In the genomic region with DNA sequence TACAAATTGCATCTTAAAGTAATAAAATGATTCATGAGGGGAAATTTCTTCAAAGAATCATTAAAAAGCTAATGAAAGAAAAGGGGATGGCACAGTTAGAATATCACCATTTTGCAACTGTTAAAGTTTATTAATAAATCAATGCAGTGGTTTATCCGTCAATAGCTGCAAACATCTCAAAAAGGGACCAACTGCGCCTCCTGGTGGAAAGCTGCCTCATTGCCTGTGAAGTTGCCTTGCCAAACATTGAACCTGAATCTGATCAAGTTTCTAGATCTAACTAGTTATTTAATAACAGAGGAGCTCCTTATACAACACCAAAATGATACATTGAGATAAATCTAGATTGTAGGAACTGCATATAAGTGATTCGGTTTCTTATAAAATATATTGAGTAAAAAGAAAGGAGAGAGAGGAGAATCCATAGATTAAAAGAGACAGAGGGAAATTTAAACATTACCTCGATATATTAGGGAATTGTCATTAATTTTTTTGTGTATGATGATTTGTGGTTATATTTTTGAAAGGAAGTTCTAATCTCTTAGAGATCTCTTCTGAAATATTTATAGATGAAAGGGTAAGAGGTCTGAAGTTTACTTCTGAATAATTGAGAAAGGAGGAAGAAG, we compare ENCODE assay signal across 9 cellular contexts. TPM values are rescaled to one million over a fixed set of nuclear protein-coding genes. Genes with fewer than 3 reads are reported as not detected.
DNase-seq lines count a peak whose midpoint lies in the region; ATAC-seq and TF ChIP-seq lines count a peak whose summit lies in the region.
"Had no signal": no experiment of that assay in that cellular context is flagged by ENCODE, and none has a peak within 500 bp of the region (broad histone marks: within the 10 kb centered on the region; RNA-seq: fewer than 3 reads in every experiment).

No MANE protein-coding gene starts in this region.

- peaks cover 14% of the 10 kb centered on the region for H3K4me1 Mint-ChIP-seq in nephron

- no peaks in the 10 kb centered on the region for H3K36me3 Mint-ChIP-seq in nephron (ENCODE audit: low read depth)

- ATAC-seq in HG03159 (IDR thresholded peaks at IDR 0.05; ENCODE audit: unreplicated experiment) (peak; percentile 49), esophagus mucosa (peak; percentile 42), HG03039 (IDR thresholded peaks at IDR 0.05; ENCODE audit: unreplicated experiment) (no peak)

- no peaks in the 10 kb centered on the region for H3K9me3 Mint-ChIP-seq in nephron
- H3K9me3 Mint-ChIP-seq: dendritic cell treated with granulocyte-macrophage colony-stimulating factor and Interleukin-4, amounts not matched to agents 40 ng/mL and 50 ng/mL, for 4 days had no signal

- H3K4me3 Mint-ChIP-seq in nephron, result no peak overlapping the region
- H3K4me3 Mint-ChIP-seq: dendritic cell treated with granulocyte-macrophage colony-stimulating factor and Interleukin-4, amounts not matched to agents 40 ng/mL and 50 ng/mL, for 4 days had no signal

- peak; percentile 90 to 96 (median 91) for TF ChIP-seq CTCF in nephron (IDR thresholded peaks at IDR 0.05; ENCODE audit: unreplicated experiment in 3 of 3)

- peaks cover 9% of the 10 kb centered on the region for H3K27me3 Mint-ChIP-seq in nephron (ENCODE audit: low read depth)

- DNase-seq in EH (ENCODE audit: low read depth), result peak; percentile 62
- DNase-seq in NOMO-1 treated with DMSO at 0.1 percent for 48 hours (lab: John Stamatoyannopoulos, UW; ENCODE audit: unreplicated experiment), result peak; percentile 31
- peak; percentile 80 for DNase-seq in activated T-cell treated with anti-CD3 and anti-CD28 coated beads for 1 hour (ENCODE audit: low read depth)
- DNase-seq in stimulated activated naive CD4-positive, alpha-beta T cell treated with Interleukin-2 at 50 U/mL for 16 hours (lab: John Stamatoyannopoulos, UW), result peak; percentile 68

- no peak overlapping the region for H3K27ac Mint-ChIP-seq in nephron
- H3K27ac Mint-ChIP-seq: dendritic cell treated with granulocyte-macrophage colony-stimulating factor and Interleukin-4, amounts not matched to agents 40 ng/mL and 50 ng/mL, for 4 days had no signal

RNA-seq across cellular contexts. Expression of a gene that starts 6.9 kb away (rescaled TPM):
- total RNA-seq in esophagus mucosa, result 39.2 TPM

RNA-seq across cellular contexts. Expression of a gene that starts 27.4 kb away (rescaled TPM):
- 8.8 TPM for total RNA-seq in esophagus mucosa

RNA-seq across cellular contexts. Expression of a gene that starts 27.7 kb away (rescaled TPM):
- total RNA-seq in esophagus mucosa, result 7.2 TPM

RNA-seq across cellular contexts. Expression of a gene that starts 53.8 kb away (rescaled TPM):
- total RNA-seq in esophagus mucosa, result 5.6 TPM

RNA-seq across cellular contexts. Expression of a gene that starts 55.6 kb away (rescaled TPM):
- not detected for total RNA-seq in esophagus mucosa
